In the genomic region with DNA sequence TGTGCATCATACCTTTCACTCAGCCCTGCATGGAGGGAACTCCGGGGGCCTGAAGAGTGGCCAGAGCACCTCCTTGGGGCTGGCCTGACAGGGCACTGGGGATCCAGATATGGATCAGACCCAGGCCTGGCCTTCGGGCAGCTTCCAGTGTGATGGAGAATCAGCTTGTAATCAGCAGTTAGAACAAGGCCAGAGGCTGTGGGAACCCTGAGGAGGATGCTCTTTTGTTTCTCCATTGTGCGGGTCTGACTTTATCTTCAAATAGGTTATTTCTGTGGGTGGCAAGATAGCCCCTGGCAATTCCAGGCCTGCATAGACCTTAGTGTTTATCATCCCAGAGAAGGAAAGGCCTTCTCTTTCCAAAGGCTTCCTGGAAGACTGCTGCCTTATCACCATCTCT, we compare ENCODE assay signal across 19 cellular contexts. TPM values are rescaled to one million over a fixed set of nuclear protein-coding genes. Genes with fewer than 3 reads are reported as not detected.
DNase-seq lines count a peak whose midpoint lies in the region; ATAC-seq, FAIRE-seq and TF ChIP-seq lines count a peak whose summit lies in the region.
"Had no signal": no experiment of that assay in that cellular context is flagged by ENCODE, and none has a peak within 500 bp of the region (broad histone marks: within the 10 kb centered on the region; RNA-seq: fewer than 3 reads in every experiment).

No MANE protein-coding gene starts in this region.

- no peak overlapping the region for H3K27ac Mint-ChIP-seq in endodermal cell
- H3K27ac Mint-ChIP-seq in T-helper 17 cell = no peak overlapping the region
- H3K27ac Mint-ChIP-seq: CD4-positive, alpha-beta T cell; IgD-negative memory B cell had no signal

- H3K4me2 ChIP-seq in SK-N-SH (no peak overlapping the region), osteoblast (ENCODE audit: insufficient read depth, low read length) (no peak overlapping the region)
- H3K4me2 ChIP-seq: BLaER1 treated with 17β-estradiol and CSF1 and Interleukin-3, amounts not matched to agents 10 nM and 100 nM had no signal

- no peaks in the 10 kb centered on the region for H3K36me3 ChIP-seq in SK-N-SH (replicated peaks in 1 of 2; ENCODE audit: control insufficient read depth in 1 of 2, insufficient read depth in 2 of 2, low read length in 1 of 2)
- H3K36me3 ChIP-seq in endodermal cell (ENCODE audit: control insufficient read depth, insufficient read depth, low read length) = no peaks in the 10 kb centered on the region
- H3K36me3 ChIP-seq in osteoblast (ENCODE audit: insufficient read depth, low read length) = no peaks in the 10 kb centered on the region
- H3K36me3 ChIP-seq: BLaER1 treated with 17β-estradiol and CSF1 and Interleukin-3, amounts not matched to agents 10 nM and 100 nM had no signal

- H3K9me3 ChIP-seq in SK-N-SH = no peaks in the 10 kb centered on the region
- no peaks in the 10 kb centered on the region for H3K9me3 ChIP-seq in endodermal cell (ENCODE audit: control insufficient read depth, low read length)
- H3K9me3 ChIP-seq in osteoblast (ENCODE audit: low read depth, low read length) = no peaks in the 10 kb centered on the region
- no peaks in the 10 kb centered on the region for H3K9me3 ChIP-seq in T-helper 17 cell (ENCODE audit: control insufficient read depth, low read length, poor library complexity, severe bottlenecking)
- H3K9me3 ChIP-seq: BLaER1 treated with 17β-estradiol and CSF1 and Interleukin-3, amounts not matched to agents 10 nM and 100 nM had no signal

- H2AFZ ChIP-seq in SK-N-SH (ENCODE audit: low read depth) = no peak overlapping the region
- H2AFZ ChIP-seq in osteoblast (ENCODE audit: low read length) = no peak overlapping the region
- H2AFZ ChIP-seq: GM23248 had no signal

- POLR2A ChIA-PET in SK-N-SH (lab: Yijun Ruan, JAX) = no interaction called here

- H3K9me3 Mint-ChIP-seq in endodermal cell = no peaks in the 10 kb centered on the region
- H3K9me3 Mint-ChIP-seq: CD4-positive, alpha-beta T cell; IgD-negative memory B cell had no signal

- H3F3A ChIP-seq in SK-N-SH (replicated peaks; ENCODE audit: insufficient read depth) = no peaks in the 10 kb centered on the region

- no peak for DNase-seq in SK-N-SH
- peak; percentile 60 for DNase-seq in endodermal cell
- DNase-seq in osteoblast (ENCODE audit: insufficient read length, low spot score, missing footprints) = peak; percentile 41
- no peak for DNase-seq in T-helper 17 cell
- no peak for DNase-seq in frontal cortex (ENCODE audit: low spot score in 2 of 2)
- DNase-seq: 8988T; AML-193; Calu3; CD4-positive, alpha-beta T cell; DMS 273 treated with DMSO at 0.1 percent for 48 hours; GM23248 had no signal

- H3K4me3 ChIP-seq in SK-N-SH (ENCODE audit: low read depth in 2 of 2, low read length in 1 of 2) (no peak overlapping the region), endodermal cell (ENCODE audit: low read length) (no peak overlapping the region), osteoblast (ENCODE audit: insufficient read depth, low read length) (no peak overlapping the region)
- H3K4me3 ChIP-seq: BLaER1 treated with 17β-estradiol and CSF1 and Interleukin-3, amounts not matched to agents 10 nM and 100 nM; GM12878; GM23248 had no signal

- no peaks in the 10 kb centered on the region for H3K9me2 ChIP-seq in SK-N-SH

- H3K27me3 Mint-ChIP-seq in endodermal cell (ENCODE audit: insufficient read depth) (peaks cover 43% of the 10 kb centered on the region), T-helper 17 cell (no peaks in the 10 kb centered on the region)
- H3K27me3 Mint-ChIP-seq: CD4-positive, alpha-beta T cell; IgD-negative memory B cell had no signal

- H3K4me3 Mint-ChIP-seq in endodermal cell (no peak overlapping the region), T-helper 17 cell (no peak overlapping the region)
- H3K4me3 Mint-ChIP-seq: CD4-positive, alpha-beta T cell; IgD-negative memory B cell had no signal

- CTCF ChIA-PET in SK-N-SH (lab: Yijun Ruan, JAX) = interaction anchor here (1.0 to 2.8 kb wide), 2 partner anchors 22 to 538 kb away, joined by 4 to 18 read pairs; no protein-coding TSS in a partner anchor

- 92% methylated on average over 2 of the region's 3 CpGs for WGBS in SK-N-SH (ENCODE audit: low lambda C conversion rate)
- 91 to 94% methylated on average over 3 of the region's 3 CpGs for WGBS in endodermal cell (ENCODE audit: insufficient coverage in 1 of 2, insufficient read length in 1 of 2), 2 experiments

- FAIRE-seq in frontal cortex (lab: Jason Lieb, UNC) = no peak
- FAIRE-seq: GM12878, GM18507, H54 had no signal

- TF ChIP-seq CTCF in SK-N-SH (IDR thresholded peaks at IDR 0.05) = no peak
- no peak for TF ChIP-seq CTCF in endodermal cell (conservative IDR thresholded peaks at IDR 0.05)
- TF ChIP-seq CTCF in osteoblast (IDR thresholded peaks at IDR 0.05; ENCODE audit: extremely low read depth, low read depth, low read length) = no peak

- H3K4me1 ChIP-seq in SK-N-SH (ENCODE audit: control insufficient read depth in 1 of 2, insufficient read depth in 2 of 2, low read depth in 1 of 2, low read length in 1 of 2) (peaks cover 0 to 12% of the 10 kb centered on the region in 2 experiments; a peak in 1 of 4 replicates), endodermal cell (ENCODE audit: control insufficient read depth, insufficient read depth, low read length) (no peaks in the 10 kb centered on the region), osteoblast (ENCODE audit: insufficient read depth, low read length) (peaks cover 3% of the 10 kb centered on the region)

- no peaks in the 10 kb centered on the region for H4K20me1 ChIP-seq in SK-N-SH (ENCODE audit: insufficient read depth)
- H4K20me1 ChIP-seq in osteoblast (ENCODE audit: insufficient read depth, low read length) = no peaks in the 10 kb centered on the region
- H4K20me1 ChIP-seq: BLaER1 treated with 17β-estradiol and CSF1 and Interleukin-3, amounts not matched to agents 10 nM and 100 nM had no signal

- ATAC-seq in SK-N-SH treated with all-trans-retinoic acid at 6 μM for 48 hours = no peak
- no peak for ATAC-seq in T-helper 17 cell
- no peak for ATAC-seq in HG03108 (IDR thresholded peaks at IDR 0.05; ENCODE audit: unreplicated experiment)
- ATAC-seq: GM12878, HCT116 had no signal

- no peaks in the 10 kb centered on the region for H3K79me2 ChIP-seq in SK-N-SH (ENCODE audit: insufficient read depth)
- H3K79me2 ChIP-seq in osteoblast (ENCODE audit: insufficient read depth, low read length) = no peaks in the 10 kb centered on the region

- H3K27me3 ChIP-seq in SK-N-SH (ENCODE audit: insufficient read depth) = no peaks in the 10 kb centered on the region
- H3K27me3 ChIP-seq in endodermal cell (ENCODE audit: control insufficient read depth, insufficient read depth, low read length, poor library complexity, severe bottlenecking) = no peaks in the 10 kb centered on the region
- H3K27me3 ChIP-seq in osteoblast (ENCODE audit: insufficient read depth, low read length) = no peaks in the 10 kb centered on the region
- H3K27me3 ChIP-seq: BLaER1 treated with 17β-estradiol and CSF1 and Interleukin-3, amounts not matched to agents 10 nM and 100 nM had no signal

- no peak for TF ChIP-seq RAD21 in SK-N-SH (IDR thresholded peaks at IDR 0.05; ENCODE audit: low read length)

- H3K36me3 Mint-ChIP-seq in endodermal cell (ENCODE audit: low read depth) = no peaks in the 10 kb centered on the region
- H3K36me3 Mint-ChIP-seq in T-helper 17 cell (ENCODE audit: low read depth) = no peaks in the 10 kb centered on the region

- H3K4me1 Mint-ChIP-seq in endodermal cell (peaks cover 8% of the 10 kb centered on the region), T-helper 17 cell (peaks cover 23% of the 10 kb centered on the region)

- H3K9ac ChIP-seq in SK-N-SH = no peak overlapping the region
- no peak overlapping the region for H3K9ac ChIP-seq in endodermal cell (ENCODE audit: extremely low read depth, low read length, poor library complexity, severe bottlenecking)
- H3K9ac ChIP-seq: BLaER1 treated with 17β-estradiol and CSF1 and Interleukin-3, amounts not matched to agents 10 nM and 100 nM; GM23248 had no signal

- TF ChIP-seq EP300 in SK-N-SH (IDR thresholded peaks at IDR 0.05; ENCODE audit: borderline replicate concordance in 1 of 2, low read depth in 1 of 2, low read length in 1 of 2) = no peak

- H3K27ac ChIP-seq in SK-N-SH (ENCODE audit: low read depth in 2 of 2, low read length in 1 of 2) = no peak overlapping the region
- H3K27ac ChIP-seq in endodermal cell (ENCODE audit: low read depth, low read length) = no peak overlapping the region
- H3K27ac ChIP-seq in osteoblast (ENCODE audit: low read depth, low read length) = no peak overlapping the region
- H3K27ac ChIP-seq: BLaER1 treated with 17β-estradiol and CSF1 and Interleukin-3, amounts not matched to agents 10 nM and 100 nM; GM23248 had no signal

TF ChIP-seq in SK-N-SH, 30 proteins besides CTCF, POLR2A, EP300 and RAD21 (continues in another document):
- peak; percentile 28; the same call in 1 of the 2 replicates for TF ChIP-seq GATA2 (CRISPR knock-in tag; IDR thresholded peaks at IDR 0.05)

TF ChIP-seq in SK-N-SH treated with all-trans-retinoic acid at 6 μM for 48 hours, 23 proteins besides CTCF, POLR2A, EP300 and RAD21 (continues in another document):
- no peak for TF ChIP-seq ZNF70 (CRISPR knock-in tag; IDR thresholded peaks at IDR 0.05)
- no peak for TF ChIP-seq RARB (CRISPR knock-in tag; IDR thresholded peaks at IDR 0.05)
- no peak for TF ChIP-seq ZFP30 (CRISPR knock-in tag; IDR thresholded peaks at IDR 0.05)
- no peak for TF ChIP-seq CSDC2 (CRISPR knock-in tag; IDR thresholded peaks at IDR 0.05)

RNA-seq across cellular contexts. Expression of gene DGAT2, which starts 12.3 kb away (rescaled TPM):
- 1.1 and 1.4 TPM in 2 replicates for polyA plus RNA-seq in SK-N-SH (2012; rRNA removed)
- 0.88 and 1.3 TPM in 2 replicates for polyA plus RNA-seq in SK-N-SH (2012; cell fraction: cytosol; rRNA removed)
- 0.87 and 0.93 TPM in 2 replicates for polyA plus RNA-seq in SK-N-SH (2012; cell fraction: nucleus; rRNA removed)
- total RNA-seq in endodermal cell (10 to 100 TPM in 1 of 2 donors, 1 to 10 TPM in 1; 6.0 to 14.2 TPM), osteoblast (2.9 and 3.6 TPM in 2 replicates), T-helper 17 cell (1 to 10 TPM in 1 of 2 donors, under 1 TPM in 1; 0.55 to 1.2 TPM), frontal cortex (4.1 TPM)
- polyA plus RNA-seq in endodermal cell (2013, experiment 1 of 2) = 2.0 TPM
- 1.8 TPM for polyA plus RNA-seq in endodermal cell (2013, experiment 2 of 2)

RNA-seq across cellular contexts. Expression of gene UVRAG, which starts 34.1 kb away (rescaled TPM):
- 5.8 and 7.7 TPM in 2 replicates for polyA plus RNA-seq in SK-N-SH (2012; rRNA removed)
- 7.4 and 7.8 TPM in 2 replicates for polyA plus RNA-seq in SK-N-SH (2012; cell fraction: cytosol; rRNA removed)
- polyA plus RNA-seq in SK-N-SH (2012; cell fraction: nucleus; rRNA removed) = 9.6 and 11.4 TPM in 2 replicates
- total RNA-seq in endodermal cell (10 to 100 TPM; 19.7 to 34.9 TPM), osteoblast (28.2 and 30.4 TPM in 2 replicates), T-helper 17 cell (10 to 100 TPM; 25.2 to 29.8 TPM), frontal cortex (35.9 TPM)
- polyA plus RNA-seq in endodermal cell (2013, experiment 1 of 2) = 18.4 TPM
- polyA plus RNA-seq in endodermal cell (2013, experiment 2 of 2) = 16.8 TPM

Comparison
In these comparisons a context has a peak if more than half of its experiments do, and no peak if none do; other contexts are left out.
1. DNase-seq: peak in endodermal cell (single experiment) and osteoblast (single experiment); none in SK-N-SH (single experiment), T-helper 17 cell (0 of 3) and frontal cortex (0 of 2).